In the genomic region with DNA sequence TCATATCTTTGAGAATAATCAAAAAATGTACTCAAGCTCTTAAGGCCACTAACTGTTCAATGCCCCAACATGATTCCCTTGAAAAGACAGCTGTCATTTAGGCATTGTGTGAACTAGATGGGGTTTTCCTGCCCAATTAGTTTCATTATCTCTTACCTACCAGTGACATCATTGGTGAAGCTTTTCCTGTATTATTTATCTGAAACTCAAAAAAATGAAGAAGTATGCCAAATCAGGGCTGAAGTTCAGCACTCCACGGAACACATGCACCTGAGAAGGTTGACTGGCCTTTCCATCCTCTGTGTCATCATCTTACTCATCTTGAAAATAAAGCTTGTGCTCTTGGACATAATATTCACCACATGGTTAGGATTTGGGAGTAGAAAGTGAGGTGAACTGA, we compare ENCODE assay signal across 16 cellular contexts.
DNase-seq lines count a peak whose midpoint lies in the region; ATAC-seq and TF ChIP-seq lines count a peak whose summit lies in the region.
"Had no signal": no experiment of that assay in that cellular context is flagged by ENCODE, and none has a peak within 500 bp of the region (broad histone marks: within the 10 kb centered on the region; RNA-seq: fewer than 3 reads in every experiment).

No MANE protein-coding gene starts in this region.

- peaks cover 8% of the 10 kb centered on the region for H3K4me1 Mint-ChIP-seq in activated B cell treated with CpG ODN at 0.5 μM for 24 hours

- CTCF ChIA-PET in activated B cell treated with CpG ODN at 0.5 μM for 24 hours (lab: Charles Lee): no interaction called here

- H3K27ac Mint-ChIP-seq in activated B cell treated with CpG ODN at 0.5 μM for 24 hours: peak overlapping the region; percentile 9
- H3K27ac Mint-ChIP-seq: activated naive CD4-positive, alpha-beta T cell treated with anti-CD3 and anti-CD28 coated beads, Interleukin-2, amount 50 U/mL, for 72 hours had no signal

- no peak for TF ChIP-seq CTCF in activated B cell treated with CpG ODN at 0.5 μM for 24 hours (IDR thresholded peaks at IDR 0.05)

- no peaks in the 10 kb centered on the region for H3K9me3 Mint-ChIP-seq in activated B cell treated with CpG ODN at 0.5 μM for 24 hours
- H3K9me3 Mint-ChIP-seq: activated naive CD4-positive, alpha-beta T cell treated with anti-CD3 and anti-CD28 coated beads, Interleukin-2, amount 50 U/mL, for 72 hours had no signal

- H3K4me3 Mint-ChIP-seq in activated B cell treated with CpG ODN at 0.5 μM for 24 hours: no peak overlapping the region

- no peaks in the 10 kb centered on the region for H3K27me3 Mint-ChIP-seq in activated B cell treated with CpG ODN at 0.5 μM for 24 hours

- DNase-seq in activated B cell treated with CpG ODN at 0.5 μM for 24 hours (no peak), T-helper 9 cell (no peak)
- DNase-seq in stimulated activated CD4-positive, alpha-beta T cell treated with anti-CD3 and anti-CD28 coated beads, Interleukin-4, amount 100 ng/mL, for 24 hours: no peak
- no peak for DNase-seq in effector CD4-positive, alpha-beta T cell
- DNase-seq in stimulated activated CD4-positive, alpha-beta T cell treated with anti-CD3 and anti-CD28 coated beads, Interleukin-2, amount 100 ng/mL, for 48 hours: no peak
- DNase-seq: activated CD4-positive, CD25-positive, alpha-beta regulatory T cell treated with anti-CD3 and anti-CD28 coated beads, Interleukin-2, amount 50 U/mL, for 72 hours; activated CD8-positive, alpha-beta memory T cell treated with anti-CD3 and anti-CD28 coated beads, Interleukin-2, amount 50 U/mL, for 48 hours; effector CD8-positive, alpha-beta T cell; KBM-7; left ventricle myocardium inferior; NCI-H1105 treated with DMSO at 0.1 percent for 48 hours; testis had no signal

- ATAC-seq in GM18498 (IDR thresholded peaks at IDR 0.05; ENCODE audit: unreplicated experiment): peak; percentile 60
- ATAC-seq in GM19452 (IDR thresholded peaks at IDR 0.05; ENCODE audit: unreplicated experiment): peak; percentile 85
- ATAC-seq in HG03039 (IDR thresholded peaks at IDR 0.05; ENCODE audit: unreplicated experiment): peak; percentile 59
- ATAC-seq in activated B cell treated with CpG ODN at 0.5 μM for 24 hours (ENCODE audit: low read depth): peak; percentile 47

- POLR2A ChIA-PET in activated B cell treated with CpG ODN at 0.5 μM for 24 hours (lab: Charles Lee): no interaction called here

- no peaks in the 10 kb centered on the region for H3K36me3 Mint-ChIP-seq in activated B cell treated with CpG ODN at 0.5 μM for 24 hours (ENCODE audit: low read depth)
- H3K36me3 Mint-ChIP-seq: activated naive CD4-positive, alpha-beta T cell treated with anti-CD3 and anti-CD28 coated beads, Interleukin-2, amount 50 U/mL, for 72 hours had no signal

- intact Hi-C loops in activated B cell treated with CpG ODN at 0.5 μM for 24 hours (cut with micrococcal nuclease): no loop called here
